ENCODE assay signal across 8 cellular contexts in the genomic region with DNA sequence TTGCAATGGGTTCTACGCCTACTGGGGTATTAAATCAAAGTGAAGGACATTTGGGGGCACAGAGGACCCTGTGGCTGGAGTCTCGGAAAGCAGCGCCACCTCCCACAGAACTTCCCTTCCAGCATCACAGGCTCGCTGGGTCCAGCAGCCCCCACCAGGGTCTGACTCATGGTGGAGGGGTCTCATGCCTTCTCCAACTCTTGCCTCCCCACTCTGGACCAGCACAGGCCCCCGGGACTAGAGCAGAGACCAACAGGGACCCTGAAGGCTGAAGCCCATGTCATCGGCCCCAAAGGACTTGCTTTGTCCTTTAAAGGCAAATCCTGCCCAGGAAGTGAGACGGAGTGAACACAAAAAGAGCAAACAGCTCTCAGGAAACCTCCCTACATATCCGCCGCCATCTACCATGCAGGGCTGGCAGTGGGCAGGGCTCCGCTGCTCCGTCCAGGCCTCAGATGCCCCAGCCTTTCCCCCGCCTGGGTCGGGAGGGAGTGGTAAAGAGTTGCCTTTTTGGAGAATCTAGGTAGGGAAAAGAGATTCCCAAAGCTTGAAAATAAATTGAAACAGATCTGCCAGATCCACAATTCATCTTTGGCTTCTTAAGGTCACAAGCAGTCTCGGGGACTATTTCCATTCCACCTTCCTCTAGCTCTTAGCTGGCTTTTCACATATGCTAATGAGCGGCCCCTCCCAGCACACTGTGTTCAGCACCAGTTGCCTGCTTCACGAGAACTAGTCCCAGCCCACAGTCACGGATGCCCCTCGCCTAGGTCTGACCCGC. TPM values are rescaled to one million over a fixed set of nuclear protein-coding genes. Genes with fewer than 3 reads are reported as not detected.
DNase-seq lines count a peak whose midpoint lies in the region; ATAC-seq, FAIRE-seq and TF ChIP-seq lines count a peak whose summit lies in the region.

No MANE protein-coding gene starts in this region.

- H3K9me3 ChIP-seq in mesodermal cell (ENCODE audit: control insufficient read depth, low read length), result no peaks in the 10 kb centered on the region

- peak overlapping the region; percentile 68 to 83 for H3K4me3 Mint-ChIP-seq in stimulated activated naive CD8-positive, alpha-beta T cell treated with anti-CD3 and anti-CD28 coated beads, Interleukin-15, amount 100 ng/mL, for 72 hours
- H3K4me3 Mint-ChIP-seq in HFFc6, result no peak overlapping the region

- H3K4me3 ChIP-seq in bronchial epithelial cell (ENCODE audit: low read depth, low read length), result peak overlapping the region; percentile 69
- H3K4me3 ChIP-seq in mesodermal cell (ENCODE audit: extremely low read depth, insufficient read depth, low read length, poor library complexity, severe bottlenecking), result peak overlapping the region; percentile 82

- H3K9me3 Mint-ChIP-seq in stimulated activated naive CD8-positive, alpha-beta T cell treated with anti-CD3 and anti-CD28 coated beads, Interleukin-15, amount 100 ng/mL, for 72 hours, result no peaks in the 10 kb centered on the region
- H3K9me3 Mint-ChIP-seq in HFFc6, result peaks cover 46% of the 10 kb centered on the region

- peaks cover 26% of the 10 kb centered on the region for H3K4me1 Mint-ChIP-seq in stimulated activated naive CD8-positive, alpha-beta T cell treated with anti-CD3 and anti-CD28 coated beads, Interleukin-15, amount 100 ng/mL, for 72 hours
- H3K4me1 Mint-ChIP-seq in HFFc6 (ENCODE audit: low read depth), result no peaks in the 10 kb centered on the region

- H3K27me3 ChIP-seq in bronchial epithelial cell (ENCODE audit: control insufficient read depth, insufficient read depth, low read length), result no peaks in the 10 kb centered on the region

- no peak for ATAC-seq in stimulated activated naive CD8-positive, alpha-beta T cell treated with anti-CD3 and anti-CD28 coated beads, Interleukin-15, amount 100 ng/mL, for 72 hours
- ATAC-seq in stimulated activated naive CD8-positive, alpha-beta T cell treated with anti-CD3 and anti-CD28 coated beads, Interleukin-15, Interleukin-2, amounts not matched to agents 100 U/mL and 50 U/mL, for 24 hours, result no peak
- ATAC-seq in HG02884 (IDR thresholded peaks at IDR 0.05; ENCODE audit: unreplicated experiment), result no peak
- no peak for ATAC-seq in HG03045 (IDR thresholded peaks at IDR 0.05; ENCODE audit: unreplicated experiment)

- H3K27me3 Mint-ChIP-seq in stimulated activated naive CD8-positive, alpha-beta T cell treated with anti-CD3 and anti-CD28 coated beads, Interleukin-15, amount 100 ng/mL, for 72 hours, result peaks cover 85% of the 10 kb centered on the region
- H3K27me3 Mint-ChIP-seq in HFFc6 (ENCODE audit: insufficient read depth), result peaks cover 10% of the 10 kb centered on the region

- H3K36me3 ChIP-seq in bronchial epithelial cell (ENCODE audit: control insufficient read depth, insufficient read depth, low read length) (peaks cover 1% of the 10 kb centered on the region), mesodermal cell (ENCODE audit: control insufficient read depth, insufficient read depth, low read length) (peaks cover 6% of the 10 kb centered on the region)

- WGBS in mesodermal cell (ENCODE audit: insufficient coverage in 2 of 2), 2 experiments, result 31 to 40% methylated on average over 11 to 14 of the region's 19 CpGs

- H3K27ac Mint-ChIP-seq in stimulated activated naive CD8-positive, alpha-beta T cell treated with anti-CD3 and anti-CD28 coated beads, Interleukin-15, amount 100 ng/mL, for 72 hours, result no peak overlapping the region
- H3K27ac Mint-ChIP-seq in HFFc6, result no peak overlapping the region

- DNase-seq in stimulated activated naive CD8-positive, alpha-beta T cell treated with anti-CD3 and anti-CD28 coated beads, Interleukin-15, amount 100 ng/mL, for 72 hours, result no peak
- DNase-seq in stimulated activated naive CD8-positive, alpha-beta T cell treated with anti-CD3 and anti-CD28 coated beads, Interleukin-15, Interleukin-2, amounts not matched to agents 100 U/mL and 50 U/mL, for 24 hours, result no peak
- DNase-seq in bronchial epithelial cell (ENCODE audit: low read depth) (peak; percentile 13), HFFc6 (no peak), 8988T (no peak)

- FAIRE-seq in bronchial epithelial cell (lab: Jason Lieb, UNC), result no peak

- peak overlapping the region; percentile 96 for H3K27ac ChIP-seq in mesodermal cell (ENCODE audit: low read depth, low read length, severe bottlenecking)

- peaks cover 30% of the 10 kb centered on the region for H3K4me1 ChIP-seq in mesodermal cell (ENCODE audit: control insufficient read depth, insufficient read depth, low read length, poor library complexity, severe bottlenecking)

- TF ChIP-seq CTCF in bronchial epithelial cell (IDR thresholded peaks at IDR 0.05; ENCODE audit: insufficient read depth, low read length, severe bottlenecking) (no peak), HFFc6 (IDR thresholded peaks at IDR 0.05) (no peak)

- H3K36me3 Mint-ChIP-seq in HFFc6 (ENCODE audit: low read depth), result peaks cover 7% of the 10 kb centered on the region; the same call in 1 of the 2 replicates

RNA-seq across cellular contexts. Expression of a gene that starts 2.1 kb away (rescaled TPM):
- 15.4 and 15.5 TPM in 2 replicates for total RNA-seq in bronchial epithelial cell
- 131 TPM for polyA plus RNA-seq in mesodermal cell (2013, experiment 1 of 2)
- polyA plus RNA-seq in mesodermal cell (2013, experiment 2 of 2), result 126 TPM
- not detected for total RNA-seq in HFFc6 (2021; fragmentation: NEBNext Ultra II Directional; extraction: Animal tissue kit (Norgen Biotek cat#: 25700))

RNA-seq across cellular contexts. Expression of a gene that starts 36.6 kb away (rescaled TPM):
- total RNA-seq in bronchial epithelial cell, result not detected in 2 replicates
- not detected for polyA plus RNA-seq in mesodermal cell (2013, experiment 1 of 2)
- not detected for polyA plus RNA-seq in mesodermal cell (2013, experiment 2 of 2)
- total RNA-seq in HFFc6 (2021; fragmentation: NEBNext Ultra II Directional; extraction: Animal tissue kit (Norgen Biotek cat#: 25700)), result not detected

Comparison
In these comparisons a context has a peak if more than half of its experiments do, and no peak if none do; other contexts are left out.
1. RNA of a gene that starts 2.1 kb away (total RNA-seq): 15.4 to 15.5 TPM in bronchial epithelial cell; not detected in HFFc6; every median in the first group is over 10 times any median in the second.